ENCODE assay signal across 23 cellular contexts in the genomic region with DNA sequence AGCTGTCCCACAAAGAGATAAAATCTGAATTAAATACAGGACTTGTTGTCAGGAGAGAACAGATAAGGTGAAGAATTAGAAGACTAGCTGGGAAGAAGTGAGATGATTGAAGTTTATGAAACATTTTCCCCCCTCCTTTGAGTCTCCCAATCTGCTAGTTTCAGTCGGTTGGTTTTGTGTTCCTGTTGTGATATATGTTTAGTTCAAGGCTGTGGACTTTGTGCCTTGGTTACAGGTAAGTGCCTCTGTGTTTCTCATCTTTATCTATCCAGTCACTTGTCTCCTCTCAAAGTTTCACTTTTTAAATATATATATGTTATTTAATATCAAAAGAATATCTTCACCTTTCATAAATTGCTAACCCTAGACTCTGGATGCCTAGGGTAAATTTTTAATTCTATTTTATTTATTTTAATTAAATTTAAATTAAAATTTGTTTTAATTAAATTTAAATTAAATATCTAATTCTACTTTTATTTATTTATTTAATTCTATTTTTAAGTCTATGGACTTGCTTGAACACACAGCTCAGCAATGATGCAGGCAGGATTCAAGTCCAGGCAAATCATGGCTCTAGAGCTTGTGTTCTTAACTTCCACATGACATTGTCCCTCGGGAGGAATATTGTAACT.
"Had no signal": no experiment of that assay in that cellular context is flagged by ENCODE, and none has a peak within 500 bp of the region (broad histone marks: within the 10 kb centered on the region; RNA-seq: fewer than 3 reads in every experiment).

No MANE protein-coding gene starts in this region.

- H3K27me3 ChIP-seq: dorsolateral prefrontal cortex, esophagus muscularis mucosa, gastroesophageal sphincter, hepatocyte, sigmoid colon, stomach, transverse colon had no signal

- H3K27ac ChIP-seq: dorsolateral prefrontal cortex, epithelial cell of prostate, esophagus muscularis mucosa, gastroesophageal sphincter, hepatocyte, psoas muscle, sigmoid colon, skin epidermis, stomach, thoracic aorta, transverse colon had no signal

- H3K9me3 ChIP-seq: esophagus muscularis mucosa, gastroesophageal sphincter, psoas muscle, sigmoid colon, stomach, thoracic aorta, transverse colon had no signal

- H3K79me2 ChIP-seq: hepatocyte had no signal

- H3K36me3 ChIP-seq: esophagus muscularis mucosa, gastroesophageal sphincter, sigmoid colon, stomach, thoracic aorta, transverse colon had no signal

- H3K4me3 ChIP-seq: dorsolateral prefrontal cortex, esophagus muscularis mucosa, gastroesophageal sphincter, hepatocyte, lung, psoas muscle, sigmoid colon, skin epidermis, stomach, thoracic aorta, transverse colon had no signal

- ATAC-seq: gastroesophageal sphincter; left colon; left ventricle myocardium superior; natural killer cell treated with Interleukin-12 subunit alpha and Interleukin-12 subunit beta and Interleukin-15 and Interleukin-18, amount 100 ng/mL, for 72 hours had no signal

- DNase-seq: cortex of kidney; dorsolateral prefrontal cortex; effector CD8-positive, alpha-beta T cell; left colon; left ventricle myocardium superior; mesenchymal stem cell; midbrain; psoas muscle; sigmoid colon; stimulated activated CD4-positive, alpha-beta T cell treated with anti-CD3 and anti-CD28 coated beads, Interleukin-2, amount 100 ng/mL, for 24 hours; stimulated activated CD4-positive, alpha-beta T cell treated with anti-CD3 and anti-CD28 coated beads, Interleukin-4, amount 100 ng/mL, for 4 hours; stimulated activated naive CD4-positive, alpha-beta T cell; stomach; substantia nigra; transverse colon had no signal

- H2AFZ ChIP-seq: hepatocyte had no signal

- H3K4me2 ChIP-seq: hepatocyte had no signal
